ENCODE assay signal across 30 cellular contexts in the genomic region with DNA sequence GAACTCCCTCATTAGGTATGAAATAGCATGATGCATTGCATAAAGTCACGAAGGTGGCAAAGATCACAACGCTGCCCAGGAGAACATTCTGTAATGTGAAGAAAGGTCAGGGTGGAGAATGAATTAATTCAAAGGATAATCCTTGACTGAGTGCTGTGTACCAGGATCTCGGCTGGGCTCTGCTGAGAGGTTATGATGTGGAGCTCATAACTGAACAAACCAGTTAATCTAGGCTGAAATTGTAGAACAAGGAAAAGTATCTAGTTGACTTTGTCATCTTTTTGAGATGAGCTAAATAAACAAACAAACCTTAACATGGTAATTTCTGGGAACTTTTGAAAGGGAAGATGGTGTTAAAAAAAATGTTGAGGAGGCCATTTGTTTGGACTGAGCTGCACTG. TPM values are rescaled to one million over a fixed set of nuclear protein-coding genes. Genes with fewer than 3 reads are reported as not detected.
"Had no signal": no experiment of that assay in that cellular context is flagged by ENCODE, and none has a peak within 500 bp of the region (broad histone marks: within the 10 kb centered on the region; RNA-seq: fewer than 3 reads in every experiment).

No MANE protein-coding gene starts in this region.

- H3K9me3 ChIP-seq: heart left ventricle, neutrophil, ovary, psoas muscle, stomach, tibial nerve had no signal

- FAIRE-seq: colon, endometrium, kidney had no signal

- H3K4me1 Mint-ChIP-seq: immature natural killer cell; mesothelial cell of epicardium; naive B cell; stimulated activated naive B cell treated with anti-CD40 and anti-IgM and Interleukin-4, amounts not matched to agents 10 μg/mL and 1 μg/mL and 100 μg/mL, for 72 hours had no signal

- H3K4me3 Mint-ChIP-seq: activated T-cell treated with anti-CD3 and anti-CD28 coated beads, Interleukin-2, amount 50 U/mL, for 72 hours; immature natural killer cell; mesothelial cell of epicardium; naive B cell; nephron progenitor cell; stimulated activated naive B cell treated with anti-CD40 and anti-IgM and Interleukin-4, amounts not matched to agents 10 μg/mL and 1 μg/mL and 100 μg/mL, for 72 hours had no signal

- H3K4me2 ChIP-seq: smooth muscle cell had no signal

- H3K4me1 ChIP-seq: foreskin keratinocyte, heart left ventricle, psoas muscle, stomach, tibial nerve had no signal

- H3K27ac ChIP-seq: foreskin keratinocyte, heart left ventricle, neutrophil, ovary, psoas muscle, stomach, tibial nerve had no signal

- H3K4me3 ChIP-seq: heart left ventricle, ovary, psoas muscle, smooth muscle cell, stomach, tibial nerve had no signal

- ATAC-seq: activated naive CD4-positive, alpha-beta T cell treated with anti-CD3 and anti-CD28 coated beads, Interleukin-2, amount 50 U/mL, for 72 hours; activated T-cell treated with anti-CD3 and anti-CD28 coated beads, Interleukin-2, amount 50 U/mL, for 72 hours; foreskin keratinocyte; heart left ventricle; psoas muscle; stimulated activated naive B cell treated with anti-CD40 and anti-IgM and Interleukin-4, amounts not matched to agents 10 μg/mL and 1 μg/mL and 100 μg/mL, for 72 hours had no signal

- H3K36me3 Mint-ChIP-seq: activated naive CD4-positive, alpha-beta T cell treated with anti-CD3 and anti-CD28 coated beads, Interleukin-2, amount 50 U/mL, for 72 hours; immature natural killer cell; mesothelial cell of epicardium; naive B cell; stimulated activated naive B cell treated with anti-CD40 and anti-IgM and Interleukin-4, amounts not matched to agents 10 μg/mL and 1 μg/mL and 100 μg/mL, for 72 hours had no signal

- H3K36me3 ChIP-seq: heart left ventricle, neutrophil, ovary, stomach, tibial nerve had no signal

- DNase-seq: activated CD4-positive, alpha-beta T cell treated with anti-CD3 and anti-CD28 coated beads for 4 hours; activated CD4-positive, alpha-beta T cell treated with anti-CD3 and anti-CD28 coated beads, Interleukin-2, amount 50 U/mL, for 4 hours; activated naive CD4-positive, alpha-beta T cell; activated T-cell treated with anti-CD3 and anti-CD28 coated beads for 4 hours; activated T-cell treated with anti-CD3 and anti-CD28 coated beads, Interleukin-2, amount 50 U/mL, for 72 hours; dermis blood vessel endothelial cell; effector CD8-positive, alpha-beta T cell; erythroblast; foreskin keratinocyte; heart left ventricle; hypothalamus; immature natural killer cell; kidney; naive B cell; nephron progenitor cell; ovary; psoas muscle; stimulated activated CD4-positive, alpha-beta T cell treated with anti-CD3 and anti-CD28 coated beads, Interleukin-15, amount 100 ng/mL, for 24 hours; stimulated activated CD4-positive, alpha-beta T cell treated with anti-CD3 and anti-CD28 coated beads, Interleukin-2, amount 100 ng/mL, for 24 hours; stimulated activated naive B cell treated with anti-CD40 and anti-IgM and Interleukin-4, amounts not matched to agents 10 μg/mL and 1 μg/mL and 100 μg/mL, for 72 hours; stomach had no signal

- H3K27ac Mint-ChIP-seq: activated naive CD4-positive, alpha-beta T cell treated with anti-CD3 and anti-CD28 coated beads, Interleukin-2, amount 50 U/mL, for 72 hours; activated T-cell treated with anti-CD3 and anti-CD28 coated beads, Interleukin-2, amount 50 U/mL, for 72 hours; immature natural killer cell; mesothelial cell of epicardium; naive B cell; nephron progenitor cell; stimulated activated naive B cell treated with anti-CD40 and anti-IgM and Interleukin-4, amounts not matched to agents 10 μg/mL and 1 μg/mL and 100 μg/mL, for 72 hours had no signal

- H3K9me3 Mint-ChIP-seq: activated naive CD4-positive, alpha-beta T cell treated with anti-CD3 and anti-CD28 coated beads, Interleukin-2, amount 50 U/mL, for 72 hours; activated T-cell treated with anti-CD3 and anti-CD28 coated beads, Interleukin-2, amount 50 U/mL, for 72 hours; immature natural killer cell; mesothelial cell of epicardium; naive B cell; nephron progenitor cell; stimulated activated naive B cell treated with anti-CD40 and anti-IgM and Interleukin-4, amounts not matched to agents 10 μg/mL and 1 μg/mL and 100 μg/mL, for 72 hours had no signal

- H3K27me3 ChIP-seq: foreskin keratinocyte, neutrophil, ovary had no signal

RNA-seq across cellular contexts. Expression of a gene that starts 6.1 kb away (rescaled TPM):
- total RNA-seq: activated naive CD4-positive, alpha-beta T cell treated with anti-CD3 and anti-CD28 coated beads, Interleukin-2, amount 50 U/mL, for 72 hours; activated T-cell treated with anti-CD3 and anti-CD28 coated beads, Interleukin-2, amount 50 U/mL, for 72 hours; dermis blood vessel endothelial cell; foreskin keratinocyte; heart left ventricle; kidney; mesothelial cell of epicardium; ovary; psoas muscle; smooth muscle cell; T-helper 1 cell treated with Interleukin-12 subunit alpha and Interleukin-12 subunit beta and Interleukin-4 antibody, amounts not matched to agents 30 ng/mL and 1 ng/mL, for 36 hours; tibial nerve; urinary bladder had no signal
- polyA plus RNA-seq: foreskin keratinocyte, heart left ventricle, immature natural killer cell, ovary, psoas muscle had no signal
